7 cellular contexts compared by ENCODE assay signal in genomic region chr5:144013816-144014215, GRCh38.
"Had no signal": no experiment of that assay in that cellular context is flagged by ENCODE, and none has a peak within 500 bp of the region (broad histone marks: within the 10 kb centered on the region; RNA-seq: fewer than 3 reads in every experiment).

No MANE protein-coding gene starts in this region.

- H3K4me3 ChIP-seq: GM23338 had no signal

- H3K4me3 Mint-ChIP-seq: GM23338, H9, HFFc6, IgD-negative memory B cell had no signal

- H3K27ac Mint-ChIP-seq: GM23338, HFFc6, IgD-negative memory B cell had no signal

- DNase-seq: H9, HCEC 1CT, KBM-7 had no signal

- H2AFZ ChIP-seq: GM23338 had no signal

- H3K27ac ChIP-seq: HL-60 had no signal

- H3K4me2 ChIP-seq: GM23338 had no signal
